Comparison of ENCODE assay signal across 20 cellular contexts in genomic region chr10:84907461-84908010, GRCh38.
"Had no signal": no experiment of that assay in that cellular context is flagged by ENCODE, and none has a peak within 500 bp of the region (broad histone marks: within the 10 kb centered on the region; RNA-seq: fewer than 3 reads in every experiment).

No MANE protein-coding gene starts in this region.

- DNase-seq: IMR-90, Karpas-422, KG1, MG63, NCI-H1092 treated with DMSO at 0.1 percent for 48 hours, NCI-H1436, NCI-H187, NCI-H2029, NCI-H2081 treated with DMSO at 0.1 percent for 48 hours, NCI-H2171, NCI-H226, NCI-H446, NCI-H510A, NCI-H524 treated with DMSO at 0.1 percent for 48 hours, NCI-H774, PC-3, SHP77, SW 1271 had no signal

- H3K4me3 ChIP-seq: MG63, SK-N-MC had no signal

- H3K36me3 ChIP-seq: MG63 had no signal

- H3K9me3 ChIP-seq: MG63 had no signal

- H3K27ac ChIP-seq: RWPE1, SK-N-MC had no signal

- H3K27me3 ChIP-seq: MG63 had no signal
